In the genomic region with DNA sequence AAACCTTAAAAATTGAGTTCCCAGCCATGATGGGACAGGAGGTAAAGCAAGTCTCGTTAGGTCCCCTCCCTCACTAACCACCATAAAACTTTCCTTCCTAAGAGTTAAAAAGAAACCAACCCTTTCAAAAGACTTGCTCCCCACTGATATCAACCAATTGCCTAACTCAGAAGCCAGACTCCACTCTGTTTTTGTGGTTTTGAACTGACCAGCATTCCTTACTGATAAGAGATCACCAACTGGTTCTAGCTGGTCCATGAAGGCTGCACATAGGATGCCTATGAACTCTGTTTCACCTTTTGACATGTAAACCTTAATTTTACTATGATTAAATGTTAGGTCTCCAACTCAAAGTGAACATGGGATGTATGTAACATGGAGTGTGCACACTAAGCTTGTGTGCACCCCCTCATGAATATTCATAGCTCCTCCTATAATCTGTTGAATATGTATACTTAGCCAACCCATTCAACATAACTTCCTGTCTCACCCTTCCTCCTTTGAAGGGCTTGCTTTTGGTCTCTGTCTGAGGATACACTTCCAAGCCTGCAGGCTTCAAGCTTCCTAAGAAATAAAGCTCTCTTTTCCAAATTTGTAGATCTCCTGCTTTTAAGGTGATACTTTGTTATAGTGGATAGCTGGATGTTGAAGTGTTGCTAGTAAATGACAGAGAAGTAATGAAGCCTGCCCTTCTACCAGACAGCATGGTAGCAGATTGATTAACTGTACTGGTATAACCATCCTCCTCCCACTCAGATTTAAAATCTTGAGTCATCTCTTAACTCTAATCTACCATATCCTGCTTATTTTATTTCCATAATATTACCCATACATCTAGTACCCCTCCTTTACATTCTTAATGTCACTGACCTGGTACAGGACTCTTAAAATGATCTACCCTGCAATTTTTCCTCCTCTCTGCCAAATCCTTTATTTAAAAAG, we compare ENCODE assay signal across 10 cellular contexts.
DNase-seq lines count a peak whose midpoint lies in the region; ATAC-seq and TF ChIP-seq lines count a peak whose summit lies in the region.
"Had no signal": no experiment of that assay in that cellular context is flagged by ENCODE, and none has a peak within 500 bp of the region (broad histone marks: within the 10 kb centered on the region; RNA-seq: fewer than 3 reads in every experiment).

No MANE protein-coding gene starts in this region.

- H3K36me3 ChIP-seq in SK-N-SH (replicated peaks in 1 of 2; ENCODE audit: control insufficient read depth in 1 of 2, insufficient read depth in 2 of 2, low read length in 1 of 2): no peaks in the 10 kb centered on the region

- CTCF ChIA-PET in SK-N-SH (lab: Yijun Ruan, JAX): interaction anchor here (0.6 to 1.7 kb wide), 3 partner anchors 10 to 196 kb away, joined by 3 to 4 read pairs (median 3); no protein-coding TSS in a partner anchor

- peak overlapping the region; percentile 88 for H3K27ac Mint-ChIP-seq in activated T-cell treated with anti-CD3 and anti-CD28 coated beads, Interleukin-2, amount 50 U/mL, for 72 hours
- H3K27ac Mint-ChIP-seq in stimulated activated naive CD8-positive, alpha-beta T cell treated with anti-CD3 and anti-CD28 coated beads, Interleukin-15, amount 100 ng/mL, for 72 hours: peak overlapping the region in 1 of 2 donors; percentile 7

- no peak overlapping the region for H3K4me2 ChIP-seq in SK-N-SH

- H4K20me1 ChIP-seq in SK-N-SH (ENCODE audit: insufficient read depth): peaks cover 55% of the 10 kb centered on the region

- H3K27ac ChIP-seq in SK-N-SH (ENCODE audit: low read depth in 2 of 2, low read length in 1 of 2) (no peak overlapping the region), foreskin keratinocyte (no peak overlapping the region)

- H3K27me3 Mint-ChIP-seq in activated T-cell treated with anti-CD3 and anti-CD28 coated beads, Interleukin-2, amount 50 U/mL, for 72 hours (ENCODE audit: low read depth): no peaks in the 10 kb centered on the region
- H3K27me3 Mint-ChIP-seq in stimulated activated naive CD8-positive, alpha-beta T cell treated with anti-CD3 and anti-CD28 coated beads, Interleukin-15, amount 100 ng/mL, for 72 hours: no peaks in the 10 kb centered on the region

- POLR2A ChIA-PET in SK-N-SH (lab: Yijun Ruan, JAX): no interaction called here

- H3K9ac ChIP-seq in SK-N-SH: no peak overlapping the region

- H3K36me3 Mint-ChIP-seq in activated T-cell treated with anti-CD3 and anti-CD28 coated beads, Interleukin-2, amount 50 U/mL, for 72 hours (ENCODE audit: insufficient read depth in 2 of 2): peaks cover 4 to 18% of the 10 kb centered on the region in 2 donors

- H3K4me3 ChIP-seq in SK-N-SH (ENCODE audit: low read depth in 2 of 2, low read length in 1 of 2): no peak overlapping the region

- TF ChIP-seq RAD21 in SK-N-SH (IDR thresholded peaks at IDR 0.05; ENCODE audit: low read length): no peak

- 100% methylated on average over 1 of the region's 1 CpG for WGBS in SK-N-SH (ENCODE audit: low lambda C conversion rate)

- H3K79me2 ChIP-seq in SK-N-SH (ENCODE audit: insufficient read depth): peaks cover 94% of the 10 kb centered on the region; the same call in 1 of the 2 replicates

- H3K9me3 Mint-ChIP-seq in activated T-cell treated with anti-CD3 and anti-CD28 coated beads, Interleukin-2, amount 50 U/mL, for 72 hours: peaks cover 0 to 4% of the 10 kb centered on the region in 2 donors
- peaks cover 0 to 6% of the 10 kb centered on the region in 2 donors for H3K9me3 Mint-ChIP-seq in stimulated activated naive CD8-positive, alpha-beta T cell treated with anti-CD3 and anti-CD28 coated beads, Interleukin-15, amount 100 ng/mL, for 72 hours

- no peaks in the 10 kb centered on the region for H3K9me2 ChIP-seq in SK-N-SH

- H2AFZ ChIP-seq in SK-N-SH (ENCODE audit: low read depth): no peak overlapping the region

- TF ChIP-seq CTCF in SK-N-SH (IDR thresholded peaks at IDR 0.05): no peak
- TF ChIP-seq CTCF in foreskin keratinocyte (conservative IDR thresholded peaks at IDR 0.05): no peak

- H3K4me1 ChIP-seq in SK-N-SH (ENCODE audit: control insufficient read depth in 1 of 2, insufficient read depth in 2 of 2, low read depth in 1 of 2, low read length in 1 of 2) (peaks cover 0 to 7% of the 10 kb centered on the region in 2 experiments; a peak in 1 of 4 replicates), foreskin keratinocyte (no peaks in the 10 kb centered on the region)

- DNase-seq in activated T-cell treated with anti-CD3 and anti-CD28 coated beads, Interleukin-2, amount 50 U/mL, for 72 hours: no peak
- no peak for DNase-seq in activated T-cell treated with anti-CD3 and anti-CD28 coated beads, Interleukin-2, amount 50 U/mL, for 48 hours
- DNase-seq in SK-N-SH (no peak), foreskin keratinocyte (peak; percentile 29 to 52), NCI-H2196 (lab: John Stamatoyannopoulos, UW; ENCODE audit: unreplicated experiment) (no peak), Right ventricle myocardium superior (no peak), RPMI8226 (no peak)
- DNase-seq in stimulated activated naive CD8-positive, alpha-beta T cell treated with anti-CD3 and anti-CD28 coated beads, Interleukin-15, amount 100 ng/mL, for 72 hours: no peak
- DNase-seq: NCI-H345, right cardiac atrium had no signal

- H3K27me3 ChIP-seq in SK-N-SH (ENCODE audit: insufficient read depth): no peaks in the 10 kb centered on the region
- H3K27me3 ChIP-seq in foreskin keratinocyte: no peaks in the 10 kb centered on the region

- ATAC-seq in activated T-cell treated with anti-CD3 and anti-CD28 coated beads, Interleukin-2, amount 50 U/mL, for 72 hours (replicated peaks in 1 of 2): peak; percentile 32 to 42
- ATAC-seq in foreskin keratinocyte: peak; percentile 87
- ATAC-seq in stimulated activated naive CD8-positive, alpha-beta T cell treated with anti-CD3 and anti-CD28 coated beads, Interleukin-15, amount 100 ng/mL, for 72 hours: peak; percentile 80
- no peak for ATAC-seq in Right ventricle myocardium superior (ENCODE audit: poor library complexity)
- ATAC-seq: right cardiac atrium had no signal

- H3F3A ChIP-seq in SK-N-SH (replicated peaks; ENCODE audit: insufficient read depth): no peaks in the 10 kb centered on the region

- intact Hi-C loops in Right ventricle myocardium superior (cut with DNase I): no loop called here

- H3K4me3 Mint-ChIP-seq in activated T-cell treated with anti-CD3 and anti-CD28 coated beads, Interleukin-2, amount 50 U/mL, for 72 hours: peak overlapping the region in 1 of 2 donors; percentile 38
- peak overlapping the region in 1 of 2 donors; percentile 23 for H3K4me3 Mint-ChIP-seq in stimulated activated naive CD8-positive, alpha-beta T cell treated with anti-CD3 and anti-CD28 coated beads, Interleukin-15, amount 100 ng/mL, for 72 hours

- no peak for TF ChIP-seq EP300 in SK-N-SH (IDR thresholded peaks at IDR 0.05; ENCODE audit: borderline replicate concordance in 1 of 2, low read depth in 1 of 2, low read length in 1 of 2)

- no peaks in the 10 kb centered on the region for H3K9me3 ChIP-seq in SK-N-SH

- peaks cover 69% of the 10 kb centered on the region for H3K4me1 Mint-ChIP-seq in activated T-cell treated with anti-CD3 and anti-CD28 coated beads, Interleukin-2, amount 50 U/mL, for 72 hours (ENCODE audit: low read depth)
- peaks cover 63% of the 10 kb centered on the region for H3K4me1 Mint-ChIP-seq in stimulated activated naive CD8-positive, alpha-beta T cell treated with anti-CD3 and anti-CD28 coated beads, Interleukin-15, amount 100 ng/mL, for 72 hours

TF ChIP-seq in SK-N-SH, 30 proteins besides CTCF, POLR2A, EP300 and RAD21:
- TF ChIP-seq RXRA (IDR thresholded peaks at IDR 0.05; ENCODE audit: borderline replicate concordance, low read depth) (0 out of 2 replicates have a peak, but pooled peaks have one; percentile 43), SMC3 (IDR thresholded peaks at IDR 0.05; ENCODE audit: low read depth, low read length) (no peak), SIN3A (IDR thresholded peaks at IDR 0.05; ENCODE audit: borderline replicate concordance, low read depth, low read length) (no peak), MXI1 (IDR thresholded peaks at IDR 0.05; ENCODE audit: low read depth, low read length) (no peak), GABPA (IDR thresholded peaks at IDR 0.05; ENCODE audit: low read depth) (no peak), POLR2AphosphoS5 (IDR thresholded peaks at IDR 0.05; ENCODE audit: low read depth, low read length) (no peak), NFIC (IDR thresholded peaks at IDR 0.05; ENCODE audit: borderline replicate concordance) (no peak), FOXM1 (IDR thresholded peaks at IDR 0.05; ENCODE audit: low read depth) (no peak)

Comparison
In these comparisons a context has a peak if more than half of its experiments do, and no peak if none do; other contexts are left out.
1. DNase-seq: peak in foreskin keratinocyte (2 of 2); none in activated T-cell treated with anti-CD3 and anti-CD28 coated beads, Interleukin-2, amount 50 U/mL, for 72 hours (0 of 2), activated T-cell treated with anti-CD3 and anti-CD28 coated beads, Interleukin-2, amount 50 U/mL, for 48 hours (0 of 2), SK-N-SH (single experiment), stimulated activated naive CD8-positive, alpha-beta T cell treated with anti-CD3 and anti-CD28 coated beads, Interleukin-15, amount 100 ng/mL, for 72 hours (0 of 2), NCI-H2196 (single experiment), Right ventricle myocardium superior (single experiment) and RPMI8226 (single experiment).